ENCODE assay signal across 9 cellular contexts in the genomic region with DNA sequence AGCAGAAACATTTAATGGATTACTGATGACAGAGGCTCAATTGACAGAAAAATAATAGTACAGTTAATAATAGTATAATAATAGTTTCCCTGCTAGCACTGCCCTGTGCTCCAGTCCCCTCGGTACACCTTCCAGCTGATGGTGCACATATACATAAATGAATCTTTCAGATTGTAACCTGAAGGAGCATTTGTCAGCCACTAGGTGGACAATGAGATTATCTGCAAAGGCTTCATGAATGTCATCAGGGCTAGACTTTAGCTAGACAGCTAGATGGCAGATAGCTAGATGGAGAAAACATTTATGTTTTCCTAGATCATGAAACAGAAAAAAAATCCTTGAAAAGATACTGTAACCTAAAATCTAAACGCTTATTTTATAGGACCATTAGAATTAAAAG.
DNase-seq lines count a peak whose midpoint lies in the region; ATAC-seq, FAIRE-seq and TF ChIP-seq lines count a peak whose summit lies in the region.
"Had no signal": no experiment of that assay in that cellular context is flagged by ENCODE, and none has a peak within 500 bp of the region (broad histone marks: within the 10 kb centered on the region; RNA-seq: fewer than 3 reads in every experiment).

No MANE protein-coding gene starts in this region.

- no peaks in the 10 kb centered on the region for H3K27me3 Mint-ChIP-seq in T-helper 17 cell
- no peaks in the 10 kb centered on the region for H3K27me3 Mint-ChIP-seq in CD4-positive, alpha-beta T cell

- FAIRE-seq in small intestine (lab: Jason Lieb, UNC), result no peak

- H3K4me1 ChIP-seq in small intestine (ENCODE audit: control insufficient read depth in 2 of 2, insufficient read depth in 1 of 2, low read depth in 1 of 2, low read length in 1 of 2), result no peaks in the 10 kb centered on the region
- no peaks in the 10 kb centered on the region for H3K4me1 ChIP-seq in thyroid gland

- H3K4me3 ChIP-seq in small intestine (ENCODE audit: low read depth in 1 of 2, low read length in 2 of 2) (no peak overlapping the region), thyroid gland (replicated peaks in 1 of 3) (no peak overlapping the region)

- no peak overlapping the region for H3K27ac ChIP-seq in small intestine (ENCODE audit: low read depth in 1 of 2, low read length in 1 of 2)
- H3K27ac ChIP-seq in CD4-positive, alpha-beta T cell (ENCODE audit: low read depth, low read length), result no peak overlapping the region
- no peak overlapping the region for H3K27ac ChIP-seq in thyroid gland
- H3K27ac ChIP-seq: HL-60 had no signal

- TF ChIP-seq POLR2A in thyroid gland (IDR thresholded peaks at IDR 0.05), result no peak

- no peaks in the 10 kb centered on the region for H3K9me3 Mint-ChIP-seq in CD4-positive, alpha-beta T cell

- H3K4me1 Mint-ChIP-seq in T-helper 17 cell, result peaks cover 4% of the 10 kb centered on the region
- no peaks in the 10 kb centered on the region for H3K4me1 Mint-ChIP-seq in CD4-positive, alpha-beta T cell (ENCODE audit: low read depth)

- H3K27me3 ChIP-seq in small intestine (ENCODE audit: control insufficient read depth in 2 of 2, insufficient read depth in 2 of 2, low read length in 2 of 2), result no peaks in the 10 kb centered on the region
- no peaks in the 10 kb centered on the region for H3K27me3 ChIP-seq in CD4-positive, alpha-beta T cell (ENCODE audit: control insufficient read depth, insufficient read depth, low read length)
- H3K27me3 ChIP-seq in thyroid gland, result no peaks in the 10 kb centered on the region

- CTCF ChIA-PET in CD4-positive, alpha-beta T cell (lab: Charles Lee), result no interaction called here

- intact Hi-C loops in CD4-positive, alpha-beta T cell (cut with DNase I, micrococcal nuclease), result no loop called here
- intact Hi-C loops in thyroid gland (cut with DNase I), result no loop called here

- H3K36me3 ChIP-seq in small intestine (ENCODE audit: control insufficient read depth in 2 of 2, insufficient read depth in 2 of 2, low read length in 2 of 2), result no peaks in the 10 kb centered on the region
- no peaks in the 10 kb centered on the region for H3K36me3 ChIP-seq in thyroid gland

- no peaks in the 10 kb centered on the region for H3K9me3 ChIP-seq in T-helper 17 cell (ENCODE audit: control insufficient read depth, low read length, poor library complexity, severe bottlenecking)
- no peaks in the 10 kb centered on the region for H3K9me3 ChIP-seq in small intestine (ENCODE audit: control insufficient read depth, low read depth)
- H3K9me3 ChIP-seq in CD4-positive, alpha-beta T cell (ENCODE audit: control insufficient read depth, low read length), result no peaks in the 10 kb centered on the region
- H3K9me3 ChIP-seq in thyroid gland, result no peaks in the 10 kb centered on the region

- no peak for TF ChIP-seq CTCF in CD4-positive, alpha-beta T cell (IDR thresholded peaks at IDR 0.05)
- TF ChIP-seq CTCF in thyroid gland (IDR thresholded peaks at IDR 0.05), result no peak

- POLR2A ChIA-PET in CD4-positive, alpha-beta T cell (lab: Charles Lee), result no interaction called here

- H3K4me3 Mint-ChIP-seq in T-helper 17 cell, result no peak overlapping the region
- no peak overlapping the region for H3K4me3 Mint-ChIP-seq in CD4-positive, alpha-beta T cell

- WGBS in small intestine, 3 donors, result 51 to 79% (median 52%) methylated on average over 2 of the region's 2 CpGs
- 84 to 94% methylated on average over 2 of the region's 2 CpGs for WGBS in thyroid gland, 2 donors

- H3K27ac Mint-ChIP-seq in T-helper 17 cell, result peak overlapping the region; percentile 8
- no peak overlapping the region for H3K27ac Mint-ChIP-seq in CD4-positive, alpha-beta T cell

- no peaks in the 10 kb centered on the region for H3K36me3 Mint-ChIP-seq in T-helper 17 cell (ENCODE audit: low read depth)
- no peaks in the 10 kb centered on the region for H3K36me3 Mint-ChIP-seq in CD4-positive, alpha-beta T cell (ENCODE audit: low read depth)

- DNase-seq in D341Med (ENCODE audit: low spot score) (peak; percentile 35), T-helper 17 cell (no peak), small intestine (peak; percentile 17), thyroid gland (no peak), DMS153 treated with DMSO at 0.1 percent for 48 hours (lab: John Stamatoyannopoulos, UW; ENCODE audit: unreplicated experiment) (no peak)
- no peak for DNase-seq in CD4-positive, alpha-beta T cell

- ATAC-seq in GM19324 (IDR thresholded peaks at IDR 0.05; ENCODE audit: low FRiP score, unreplicated experiment) (peak; percentile 89), HG03108 (IDR thresholded peaks at IDR 0.05; ENCODE audit: unreplicated experiment) (peak; percentile 81), T-helper 17 cell (no peak)
- ATAC-seq in CD4-positive, alpha-beta T cell (ENCODE audit: poor library complexity), result no peak

Comparison
In these comparisons a context has a peak if more than half of its experiments do, and no peak if none do; other contexts are left out.
1. DNase-seq: peak in D341Med (single experiment) and small intestine (single experiment); none in T-helper 17 cell (0 of 3), CD4-positive, alpha-beta T cell (0 of 10), thyroid gland (0 of 2) and DMS153 treated with DMSO at 0.1 percent for 48 hours (single experiment).
2. ATAC-seq: peak in GM19324 (single experiment) and HG03108 (single experiment); none in T-helper 17 cell (single experiment) and CD4-positive, alpha-beta T cell (single experiment).